In the genomic region with DNA sequence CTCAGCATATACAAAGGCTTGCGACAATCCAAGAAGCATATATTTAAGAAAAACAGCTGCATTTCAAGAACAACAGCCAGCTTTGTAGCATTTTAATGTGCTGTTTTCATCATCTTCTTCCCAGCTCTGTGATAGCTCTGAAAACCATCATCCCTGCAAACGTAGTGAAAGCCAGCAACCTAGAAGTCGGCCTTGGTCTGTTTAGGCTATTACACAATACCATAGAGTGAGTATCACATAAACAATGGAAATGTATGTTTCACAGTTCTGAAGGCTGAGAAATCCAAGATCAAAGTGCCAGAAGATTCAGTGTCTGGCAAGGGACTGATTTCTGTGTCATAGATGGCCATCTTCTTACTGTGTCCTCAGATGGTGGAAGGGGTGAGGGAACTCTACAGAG, we compare ENCODE assay signal across 21 cellular contexts.
"Had no signal": no experiment of that assay in that cellular context is flagged by ENCODE, and none has a peak within 500 bp of the region (broad histone marks: within the 10 kb centered on the region; RNA-seq: fewer than 3 reads in every experiment).

No MANE protein-coding gene starts in this region.

- H3K4me1 ChIP-seq: gastrocnemius medialis, heart right ventricle, right atrium auricular region, testis, tibial nerve, upper lobe of right lung, vagina had no signal

- H3K9me3 ChIP-seq: gastrocnemius medialis, testis, vagina had no signal

- DNase-seq: cortex of kidney; dorsolateral prefrontal cortex; effector CD8-positive, alpha-beta T cell; gastrocnemius medialis; heart right ventricle; hypothalamus; islet precursor cell; mammary epithelial cell; mucosa of descending colon; naive thymus-derived CD8-positive, alpha-beta T cell; posterior cingulate gyrus; stimulated activated CD4-positive, alpha-beta T cell treated with anti-CD3 and anti-CD28 coated beads, Interleukin-4, amount 100 ng/mL, for 1 hour; stimulated activated CD8-positive, alpha-beta memory T cell treated with anti-CD3 and anti-CD28 coated beads, Interleukin-4, amount 100 ng/mL, for 48 hours; testis; upper lobe of right lung had no signal

- ATAC-seq: gastrocnemius medialis; heart right ventricle; left lobe of liver; mucosa of descending colon; naive thymus-derived CD8-positive, alpha-beta T cell; stimulated activated memory B cell treated with anti-CD40 and anti-IgM and Interleukin-4, amounts not matched to agents 10 μg/mL and 1 μg/mL and 100 μg/mL, for 72 hours; upper lobe of right lung had no signal

- H3K27me3 ChIP-seq: dorsolateral prefrontal cortex, gastrocnemius medialis, heart right ventricle, right atrium auricular region, testis, tibial nerve, upper lobe of right lung, vagina had no signal

- H3K4me3 ChIP-seq: dorsolateral prefrontal cortex, gastrocnemius medialis, heart right ventricle, mucosa of descending colon, right atrium auricular region, smooth muscle cell, testis, tibial nerve, upper lobe of right lung, vagina had no signal

- H3K4me2 ChIP-seq: smooth muscle cell had no signal

- H3K36me3 ChIP-seq: gastrocnemius medialis, heart right ventricle, right atrium auricular region, tibial nerve, upper lobe of right lung, vagina had no signal

- H3K27ac ChIP-seq: dorsolateral prefrontal cortex, gastrocnemius medialis, heart right ventricle, right atrium auricular region, testis, tibial nerve, upper lobe of right lung, vagina had no signal
